In the genomic region with DNA sequence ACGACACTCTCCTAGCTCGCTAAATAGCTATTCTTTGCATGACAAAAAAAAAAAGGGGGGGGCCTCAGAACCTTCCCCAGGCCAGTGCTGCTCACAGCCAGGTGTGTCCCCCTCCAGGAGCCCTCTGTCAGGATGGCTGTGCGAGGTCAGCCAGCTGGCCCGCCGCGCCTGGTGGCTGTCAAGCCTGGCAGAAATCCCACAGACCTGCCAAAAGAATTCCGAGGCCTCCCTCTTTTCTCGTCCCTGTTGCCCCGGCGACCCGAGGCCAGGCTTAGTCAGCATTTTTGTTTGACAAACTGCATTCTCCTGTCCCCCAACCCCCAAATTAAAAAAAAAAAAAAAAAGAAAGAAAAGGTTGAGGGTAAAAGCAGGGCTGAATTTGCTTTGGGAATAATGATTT, we compare ENCODE assay signal across 10 cellular contexts.
A peak's percentile ranks its signal among the peaks of the same experiment; 100 is the strongest.
DNase-seq lines count a peak whose midpoint lies in the region; TF ChIP-seq lines count a peak whose summit lies in the region.
"Had no signal": no experiment of that assay in that cellular context is flagged by ENCODE, and none has a peak within 500 bp of the region (broad histone marks: within the 10 kb centered on the region; RNA-seq: fewer than 3 reads in every experiment).

No MANE protein-coding gene starts in this region.

- H3K27ac Mint-ChIP-seq in Calu3 (ENCODE audit: unreplicated experiment), result peak overlapping the region; percentile 19
- no peak overlapping the region for H3K27ac Mint-ChIP-seq in immature natural killer cell
- H3K27ac Mint-ChIP-seq in activated CD4-positive, alpha-beta T cell treated with anti-CD3 and anti-CD28 coated beads, Interleukin-2, amount 10 ng/mL, durations not matched to agents 7 days and 5 days, result no peak overlapping the region

- H3K36me3 Mint-ChIP-seq in Calu3 (ENCODE audit: insufficient read depth, unreplicated experiment) (peaks cover 88% of the 10 kb centered on the region), immature natural killer cell (peaks cover 0 to 2% (median 0%) of the 10 kb centered on the region in 3 donors)
- no peaks in the 10 kb centered on the region for H3K36me3 Mint-ChIP-seq in activated CD4-positive, alpha-beta T cell treated with anti-CD3 and anti-CD28 coated beads, Interleukin-2, amount 10 ng/mL, durations not matched to agents 7 days and 5 days (ENCODE audit: low read depth)

- H3K4me2 ChIP-seq in osteoblast (ENCODE audit: insufficient read depth, low read length), result peak overlapping the region; percentile 61

- H3K9me3 Mint-ChIP-seq in Calu3 (ENCODE audit: low read depth, unreplicated experiment), result no peaks in the 10 kb centered on the region
- no peaks in the 10 kb centered on the region for H3K9me3 Mint-ChIP-seq in immature natural killer cell
- H3K9me3 Mint-ChIP-seq in activated CD4-positive, alpha-beta T cell treated with anti-CD3 and anti-CD28 coated beads, Interleukin-2, amount 10 ng/mL, durations not matched to agents 7 days and 5 days, result no peaks in the 10 kb centered on the region

- peaks cover 5% of the 10 kb centered on the region for H3K36me3 ChIP-seq in cardiac muscle cell
- H3K36me3 ChIP-seq in osteoblast (ENCODE audit: insufficient read depth, low read length), result peaks cover 3% of the 10 kb centered on the region

- no peaks in the 10 kb centered on the region for H3K9me3 ChIP-seq in cardiac muscle cell (ENCODE audit: low read depth)
- no peaks in the 10 kb centered on the region for H3K9me3 ChIP-seq in osteoblast (ENCODE audit: low read depth, low read length)

- no peaks in the 10 kb centered on the region for H3K27me3 Mint-ChIP-seq in Calu3 (ENCODE audit: unreplicated experiment)
- H3K27me3 Mint-ChIP-seq in immature natural killer cell (ENCODE audit: low read depth in 3 of 3), result peaks cover 0 to 4% (median 3%) of the 10 kb centered on the region in 3 donors
- H3K27me3 Mint-ChIP-seq in activated CD4-positive, alpha-beta T cell treated with anti-CD3 and anti-CD28 coated beads, Interleukin-2, amount 10 ng/mL, durations not matched to agents 7 days and 5 days, result peaks cover 7% of the 10 kb centered on the region

- BruUV-seq in Calu3 (replicated peaks; lab: Mats Ljungman, UMichigan), result no TSS peak

- peaks cover 78% of the 10 kb centered on the region for H3K79me2 ChIP-seq in osteoblast (ENCODE audit: insufficient read depth, low read length)

- H2AFZ ChIP-seq in osteoblast (ENCODE audit: low read length), result no peak overlapping the region

- POLR2A ChIA-PET in activated CD4-positive, alpha-beta T cell treated with anti-CD3 and anti-CD28 coated beads, Interleukin-2, amount 10 ng/mL, durations not matched to agents 7 days and 5 days (lab: Charles Lee), result no interaction called here

- TF ChIP-seq CTCF in Calu3 (IDR thresholded peaks at IDR 0.05; ENCODE audit: unreplicated experiment), result no peak
- TF ChIP-seq CTCF in cardiac muscle cell (IDR thresholded peaks at IDR 0.05; ENCODE audit: low read depth, low read length), result no peak
- TF ChIP-seq CTCF in osteoblast (IDR thresholded peaks at IDR 0.05; ENCODE audit: extremely low read depth, low read depth, low read length), result no peak

- H3K4me3 ChIP-seq in cardiac muscle cell (no peak overlapping the region), osteoblast (ENCODE audit: insufficient read depth, low read length) (no peak overlapping the region)

- no peaks in the 10 kb centered on the region for H4K20me1 ChIP-seq in osteoblast (ENCODE audit: insufficient read depth, low read length)

- CTCF ChIA-PET in Calu3 (lab: Charles Lee), result interaction anchor here (0.7 kb wide), 1 partner anchor 48 kb away, joined by 4 read pairs; no protein-coding TSS in a partner anchor
- CTCF ChIA-PET in activated CD4-positive, alpha-beta T cell treated with anti-CD3 and anti-CD28 coated beads, Interleukin-2, amount 10 ng/mL, durations not matched to agents 7 days and 5 days (lab: Charles Lee), result no interaction called here

- H3K27me3 ChIP-seq in cardiac muscle cell, result no peaks in the 10 kb centered on the region
- H3K27me3 ChIP-seq in osteoblast (ENCODE audit: insufficient read depth, low read length), result no peaks in the 10 kb centered on the region
- H3K27me3 ChIP-seq: dorsolateral prefrontal cortex had no signal

- H3K27ac ChIP-seq in cardiac muscle cell (peak overlapping the region; percentile 92), osteoblast (ENCODE audit: low read depth, low read length) (peak overlapping the region; percentile 63)

- peaks cover 75% of the 10 kb centered on the region for H3K4me1 Mint-ChIP-seq in Calu3 (ENCODE audit: low read depth, unreplicated experiment)
- peaks cover 15 to 34% of the 10 kb centered on the region in 2 donors for H3K4me1 Mint-ChIP-seq in immature natural killer cell
- H3K4me1 Mint-ChIP-seq in activated CD4-positive, alpha-beta T cell treated with anti-CD3 and anti-CD28 coated beads, Interleukin-2, amount 10 ng/mL, durations not matched to agents 7 days and 5 days, result peaks cover 8% of the 10 kb centered on the region

- peaks cover 56% of the 10 kb centered on the region for H3K4me1 ChIP-seq in cardiac muscle cell (ENCODE audit: low read depth)
- H3K4me1 ChIP-seq in osteoblast (ENCODE audit: insufficient read depth, low read length), result peaks cover 78% of the 10 kb centered on the region

- H3K4me3 Mint-ChIP-seq in Calu3 (ENCODE audit: low read depth, unreplicated experiment) (no peak overlapping the region), immature natural killer cell (no peak overlapping the region)
- H3K4me3 Mint-ChIP-seq in activated CD4-positive, alpha-beta T cell treated with anti-CD3 and anti-CD28 coated beads, Interleukin-2, amount 10 ng/mL, durations not matched to agents 7 days and 5 days, result no peak overlapping the region

- DNase-seq in Calu3 (no peak), SK-N-DZ (ENCODE audit: low spot score) (peak; percentile 39), cardiac muscle cell (ENCODE audit: low read depth in 1 of 2, low spot score in 1 of 2) (peak; percentile 72 to 85), osteoblast (ENCODE audit: insufficient read length, low spot score, missing footprints) (no peak), NCI-H226 (no peak), immature natural killer cell (no peak), NCI-H82 treated with DMSO at 0.1 percent for 48 hours (lab: John Stamatoyannopoulos, UW; ENCODE audit: unreplicated experiment) (no peak)
- no peak for DNase-seq in activated CD4-positive, alpha-beta T cell treated with anti-CD3 and anti-CD28 coated beads, Interleukin-2, amount 10 ng/mL, durations not matched to agents 7 days and 5 days
- DNase-seq: Kasumi-1 had no signal

- intact Hi-C loops in Calu3 (cut with micrococcal nuclease; ENCODE audit: unreplicated experiment), result no loop called here

Comparison
In these comparisons a context has a peak if more than half of its experiments do, and no peak if none do; other contexts are left out.
1. DNase-seq: peak in SK-N-DZ (single experiment) and cardiac muscle cell (2 of 2); none in Calu3 (single experiment), osteoblast (single experiment), NCI-H226 (single experiment), immature natural killer cell (0 of 3), activated CD4-positive, alpha-beta T cell treated with anti-CD3 and anti-CD28 coated beads, Interleukin-2, amount 10 ng/mL, durations not matched to agents 7 days and 5 days (single experiment) and NCI-H82 treated with DMSO at 0.1 percent for 48 hours (single experiment).